22 cellular contexts compared by ENCODE assay signal in the genomic region with DNA sequence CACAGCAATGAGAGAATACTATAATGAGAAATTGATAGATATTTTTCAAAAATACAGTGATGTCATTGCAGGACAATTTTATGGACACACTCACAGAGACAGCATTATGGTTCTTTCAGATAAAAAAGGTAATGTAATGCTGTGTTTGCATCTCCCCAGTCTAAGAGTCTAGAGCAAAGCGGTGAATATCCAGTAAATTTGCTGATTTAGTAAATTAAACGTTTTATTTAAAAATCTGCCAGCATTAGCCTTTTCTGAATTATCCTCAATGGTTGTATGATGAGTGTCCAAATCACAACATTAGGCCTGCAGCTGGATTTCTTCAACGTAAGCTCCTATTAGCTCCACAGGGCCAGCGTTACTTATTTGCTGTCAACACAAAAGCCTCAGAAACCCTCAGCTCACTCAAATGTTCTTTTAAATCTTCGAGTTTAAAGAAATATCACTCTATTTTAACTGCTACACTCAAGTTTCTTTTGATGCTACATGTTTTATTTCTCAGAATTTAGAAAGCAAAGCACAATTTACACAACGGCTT. TPM values are rescaled to one million over a fixed set of nuclear protein-coding genes. Genes with fewer than 3 reads are reported as not detected.
DNase-seq lines count a peak whose midpoint lies in the region; ATAC-seq, FAIRE-seq and TF ChIP-seq lines count a peak whose summit lies in the region.
"Had no signal": no experiment of that assay in that cellular context is flagged by ENCODE, and none has a peak within 500 bp of the region (broad histone marks: within the 10 kb centered on the region; RNA-seq: fewer than 3 reads in every experiment).

No MANE protein-coding gene starts in this region.

- ATAC-seq in left colon (no peak), GM19351 (IDR thresholded peaks at IDR 0.05; ENCODE audit: unreplicated experiment) (no peak)

- TF ChIP-seq RAD21 in neural cell (conservative IDR thresholded peaks at IDR 0.05) = no peak

- no peaks in the 10 kb centered on the region for H3K79me2 ChIP-seq in neural cell (replicated peaks; ENCODE audit: insufficient read depth, low read length)
- H3K79me2 ChIP-seq in mammary epithelial cell (ENCODE audit: insufficient read depth, low read length) = no peaks in the 10 kb centered on the region

- POLR2A ChIA-PET in A673 (lab: Charles Lee; ENCODE audit: low non-redundant PET) = no interaction called here

- H3K9me2 ChIP-seq in neural cell (ENCODE audit: insufficient read depth, low read length) = no peaks in the 10 kb centered on the region

- no peak overlapping the region for H2AFZ ChIP-seq in neural cell (ENCODE audit: low read depth, low read length)
- H2AFZ ChIP-seq in mammary epithelial cell (ENCODE audit: low read depth, low read length) = no peak overlapping the region
- H2AFZ ChIP-seq: PC-9 had no signal

- no peak overlapping the region for H3K4me3 ChIP-seq in A673 (ENCODE audit: low read depth, low read length, poor library complexity, severe bottlenecking)
- H3K4me3 ChIP-seq in SK-N-MC = no peak overlapping the region
- H3K4me3 ChIP-seq in neural cell (ENCODE audit: low read length) = no peak overlapping the region
- no peak overlapping the region for H3K4me3 ChIP-seq in mammary epithelial cell (replicated peaks in 1 of 3; ENCODE audit: insufficient read depth in 1 of 3, low read depth in 2 of 3, low read length in 3 of 3)
- H3K4me3 ChIP-seq: PC-9 had no signal

- TF ChIP-seq EP300 in neural cell (conservative IDR thresholded peaks at IDR 0.05; ENCODE audit: poor library complexity, severe bottlenecking) = no peak

- no peaks in the 10 kb centered on the region for H4K20me1 ChIP-seq in neural cell (ENCODE audit: insufficient read depth)
- no peaks in the 10 kb centered on the region for H4K20me1 ChIP-seq in mammary epithelial cell (ENCODE audit: insufficient read depth, low read length)

- H3K4me2 ChIP-seq in neural cell (ENCODE audit: low read length) (no peak overlapping the region), mammary epithelial cell (ENCODE audit: insufficient read depth, low read depth, low read length) (no peak overlapping the region)
- H3K4me2 ChIP-seq: PC-9 had no signal

- no peaks in the 10 kb centered on the region for H3F3A ChIP-seq in neural cell (ENCODE audit: insufficient read depth, low read length, poor library complexity, severe bottlenecking)

- TF ChIP-seq CTCF in A673 (conservative IDR thresholded peaks at IDR 0.05; ENCODE audit: low read depth, low read length) = no peak
- no peak for TF ChIP-seq CTCF in neural cell (IDR thresholded peaks at IDR 0.05; ENCODE audit: poor library complexity, severe bottlenecking)
- no peak for TF ChIP-seq CTCF in mammary epithelial cell (conservative IDR thresholded peaks at IDR 0.05 in 1 of 2, IDR thresholded peaks at IDR 0.05 in 1 of 2; ENCODE audit: extremely low read depth in 1 of 2, insufficient read depth in 1 of 2, low read depth in 1 of 2, low read length in 2 of 2)

- dilution Hi-C loops in mammary epithelial cell (cut with HindIII; ENCODE audit: low sequenced_read_pairs) = no loop called here

- intact Hi-C loops in A673 (cut with micrococcal nuclease; ENCODE audit: unreplicated experiment) = no loop called here
- intact Hi-C loops in left colon (cut with DNase I, micrococcal nuclease) = no loop called here
- intact Hi-C loops in mammary epithelial cell (cut with micrococcal nuclease) = no loop called here

- in situ Hi-C loops in mammary epithelial cell (cut with MboI; ENCODE audit: low sequenced_read_pairs in 2 of 2) = no loop called here

- H3K9ac ChIP-seq in SK-N-MC (ENCODE audit: insufficient read length) (no peak overlapping the region), neural cell (ENCODE audit: low read length) (no peak overlapping the region), mammary epithelial cell (ENCODE audit: insufficient read depth, low read length) (no peak overlapping the region)

- CTCF ChIA-PET in A673 (lab: Charles Lee) = no interaction called here
- CTCF ChIA-PET in mammary epithelial cell (lab: Charles Lee; ENCODE audit: low non-redundant PET) = no interaction called here

- H3K36me3 ChIP-seq in A673 (ENCODE audit: insufficient read depth, low read length, poor library complexity, severe bottlenecking) (peaks cover 3% of the 10 kb centered on the region), SK-N-MC (ENCODE audit: insufficient read depth, low read length) (no peaks in the 10 kb centered on the region), neural cell (ENCODE audit: insufficient read depth, low read length) (no peaks in the 10 kb centered on the region), mammary epithelial cell (ENCODE audit: insufficient read depth, low read length) (no peaks in the 10 kb centered on the region)

- peak overlapping the region; percentile 15 for H3K27ac ChIP-seq in A673 (ENCODE audit: low read depth, low read length, poor library complexity, severe bottlenecking)
- H3K27ac ChIP-seq in SK-N-MC = peak overlapping the region; percentile 72
- no peak overlapping the region for H3K27ac ChIP-seq in neural cell (ENCODE audit: low read length)
- H3K27ac ChIP-seq in mammary epithelial cell (ENCODE audit: insufficient read depth, low read depth, low read length) = no peak overlapping the region
- H3K27ac ChIP-seq: HL-60, PC-9 had no signal

- BruUV-seq in A673 (replicated peaks; lab: Mats Ljungman, UMichigan) = no TSS peak
- BruUV-seq in mammary epithelial cell (replicated peaks; lab: Mats Ljungman, UMichigan) = no TSS peak

- WGBS in mammary epithelial cell (ENCODE audit: low coverage, missing lambda C conversion rate) = 79% methylated on average over 6 of the region's 6 CpGs

- DNase-seq in A673 (ENCODE audit: low spot score) (no peak), SK-N-MC (ENCODE audit: low read depth, low spot score) (no peak), left colon (no peak), mammary epithelial cell (no peak)
- DNase-seq: ACHN, DMS153, DND-41, Kasumi-1, NCI-H1105 treated with DMSO at 0.1 percent for 48 hours, NCI-H146, NCI-H1930, NCI-H2107, NCI-H524 treated with DMSO at 0.1 percent for 48 hours, PC-9, SHP77 had no signal

- FAIRE-seq in islet of Langerhans (lab: Jason Lieb, UNC) = peak; percentile 90
- FAIRE-seq: H54 had no signal

- peaks cover 53% of the 10 kb centered on the region for H3K4me1 ChIP-seq in A673 (ENCODE audit: insufficient read depth, low read length, poor library complexity, severe bottlenecking)
- H3K4me1 ChIP-seq in mammary epithelial cell (ENCODE audit: insufficient read depth, low read length) = peaks cover 11% of the 10 kb centered on the region

- H3K9me3 ChIP-seq in A673 (ENCODE audit: low read depth, low read length, poor library complexity, severe bottlenecking) (no peaks in the 10 kb centered on the region), SK-N-MC (ENCODE audit: low read depth, low read length) (no peaks in the 10 kb centered on the region), neural cell (ENCODE audit: low read length) (no peaks in the 10 kb centered on the region), mammary epithelial cell (replicated peaks; ENCODE audit: insufficient read depth, low read length) (no peaks in the 10 kb centered on the region)

- H3K27me3 ChIP-seq in A673 (replicated peaks; ENCODE audit: insufficient read depth, low read depth, low read length, poor library complexity) (no peaks in the 10 kb centered on the region), neural cell (ENCODE audit: insufficient read depth, low read depth, low read length) (no peaks in the 10 kb centered on the region), mammary epithelial cell (ENCODE audit: insufficient read depth, low read length) (no peaks in the 10 kb centered on the region)

TF ChIP-seq in neural cell, 6 proteins besides CTCF, POLR2A, EP300 and RAD21:
- TF ChIP-seq EZH2 (IDR thresholded peaks at IDR 0.05; ENCODE audit: borderline replicate concordance, insufficient read depth, low read length, poor library complexity, severe bottlenecking) (no peak), POLR2AphosphoS5 (IDR thresholded peaks at IDR 0.05) (peak; percentile 47)

RNA-seq across cellular contexts. Expression of a gene that starts 16.0 kb away (rescaled TPM):
- total RNA-seq in A673 (2021) (10.3 and 12.4 TPM in 2 replicates), left colon (100 to 1,000 TPM; 129 to 186 TPM), mammary epithelial cell (1 to 10 TPM; 4.5 to 7.3 TPM)
- polyA plus RNA-seq in neural cell (7.2 and 8.2 TPM in 2 replicates), mammary epithelial cell (4.8 TPM)
- polyA minus RNA-seq in neural cell (4.9 and 5.0 TPM in 2 replicates), mammary epithelial cell (0.78 TPM)

RNA-seq across cellular contexts. Expression of a gene that starts 25.5 kb away (rescaled TPM):
- total RNA-seq in A673 (2021) = 1.2 and 1.4 TPM in 2 replicates
- polyA plus RNA-seq in neural cell = 27.7 and 37.2 TPM in 2 replicates
- polyA minus RNA-seq in neural cell = 8.8 and 13.9 TPM in 2 replicates
- total RNA-seq in left colon = not detected
- total RNA-seq in mammary epithelial cell = not detected
- polyA plus RNA-seq in mammary epithelial cell = not detected
- polyA minus RNA-seq in mammary epithelial cell = not detected
- total RNA-seq: M059J, PC-9 had no signal
- polyA plus RNA-seq: BJ had no signal

Comparison
In these comparisons a context has a peak if more than half of its experiments do, and no peak if none do; other contexts are left out.
1. H3K27ac ChIP-seq: peak in A673 (single experiment) and SK-N-MC (single experiment); none in neural cell (single experiment) and mammary epithelial cell (single experiment).